ENCODE assay signal across 11 cellular contexts in the genomic region with DNA sequence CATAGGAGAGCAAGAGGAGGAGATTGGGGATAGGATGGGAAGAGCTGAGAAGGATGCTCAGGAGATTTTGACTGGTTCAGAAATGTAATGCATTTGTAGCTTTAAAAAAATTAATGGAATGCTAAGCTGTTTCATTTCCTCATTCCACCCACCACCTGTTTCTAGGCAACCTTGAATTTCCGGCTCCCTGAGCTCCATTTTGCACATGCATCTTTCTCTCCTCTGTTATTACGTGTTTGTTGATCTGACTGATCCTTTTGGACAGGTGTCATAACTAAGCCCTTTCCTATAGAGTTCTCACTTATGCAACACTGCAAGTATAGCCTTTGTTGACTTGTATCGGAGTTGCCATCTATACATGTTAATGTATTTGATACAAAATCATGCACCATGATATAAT. TPM values are rescaled to one million over a fixed set of nuclear protein-coding genes. Genes with fewer than 3 reads are reported as not detected.
DNase-seq lines count a peak whose midpoint lies in the region; ATAC-seq, FAIRE-seq and TF ChIP-seq lines count a peak whose summit lies in the region.
"Had no signal": no experiment of that assay in that cellular context is flagged by ENCODE, and none has a peak within 500 bp of the region (broad histone marks: within the 10 kb centered on the region; RNA-seq: fewer than 3 reads in every experiment).

No MANE protein-coding gene starts in this region.

- TF ChIP-seq POLR2A in GM12891 (IDR thresholded peaks at IDR 0.05; ENCODE audit: low read depth, low read length), result no peak

- ATAC-seq in HG03354 (IDR thresholded peaks at IDR 0.05; ENCODE audit: poor library complexity, severe bottlenecking, unreplicated experiment), result peak; percentile 51
- ATAC-seq in activated B cell treated with CpG ODN at 0.5 μM for 24 hours (ENCODE audit: low read depth), result peak; percentile 46
- no peak for ATAC-seq in GM21367 (IDR thresholded peaks at IDR 0.05; ENCODE audit: unreplicated experiment)
- ATAC-seq in HG02938 (IDR thresholded peaks at IDR 0.05; ENCODE audit: unreplicated experiment), result no peak

- H3K36me3 Mint-ChIP-seq in activated B cell treated with CpG ODN at 0.5 μM for 24 hours (ENCODE audit: low read depth), result no peaks in the 10 kb centered on the region

- in situ Hi-C loops in G401 (cut with HindIII; ENCODE audit: low sequenced_read_pairs), result no loop called here

- FAIRE-seq in GM12891 (lab: Jason Lieb, UNC), result no peak
- FAIRE-seq: colon had no signal

- DNase-seq in GM12891 (ENCODE audit: insufficient read length, low spot score) (no peak), activated B cell treated with CpG ODN at 0.5 μM for 24 hours (no peak), mucosa of gallbladder (ENCODE audit: low spot score) (peak; percentile 27), G401 (ENCODE audit: low spot score) (no peak), GF-D8 (lab: John Stamatoyannopoulos, UW) (no peak)
- DNase-seq: DND-41 had no signal

- H3K9me3 Mint-ChIP-seq in activated B cell treated with CpG ODN at 0.5 μM for 24 hours, result no peaks in the 10 kb centered on the region

- H3K4me3 Mint-ChIP-seq in activated B cell treated with CpG ODN at 0.5 μM for 24 hours, result no peak overlapping the region

- H3K27me3 Mint-ChIP-seq in activated B cell treated with CpG ODN at 0.5 μM for 24 hours, result no peaks in the 10 kb centered on the region

- TF ChIP-seq CTCF in activated B cell treated with CpG ODN at 0.5 μM for 24 hours (IDR thresholded peaks at IDR 0.05), result no peak

- CTCF ChIA-PET in activated B cell treated with CpG ODN at 0.5 μM for 24 hours (lab: Charles Lee), result interaction anchor here (1.1 to 3.2 kb wide), 4 partner anchors 25 to 322 kb away, joined by 3 to 8 read pairs (median 5); no protein-coding TSS in a partner anchor

- no peak overlapping the region for H3K27ac Mint-ChIP-seq in activated B cell treated with CpG ODN at 0.5 μM for 24 hours

- peaks cover 7% of the 10 kb centered on the region for H3K4me1 Mint-ChIP-seq in activated B cell treated with CpG ODN at 0.5 μM for 24 hours

- POLR2A ChIA-PET in activated B cell treated with CpG ODN at 0.5 μM for 24 hours (lab: Charles Lee), result interaction anchor here (0.7 kb wide), 1 partner anchor 362 kb away, joined by 3 read pairs; no protein-coding TSS in a partner anchor

- intact Hi-C loops in activated B cell treated with CpG ODN at 0.5 μM for 24 hours (cut with micrococcal nuclease), result no loop called here

TF ChIP-seq in GM12891, 5 proteins besides CTCF, POLR2A, EP300 and RAD21:
- TF ChIP-seq SPI1 (IDR thresholded peaks at IDR 0.05; ENCODE audit: low read depth, low read length) (peak; percentile 86), PAX5 (IDR thresholded peaks at IDR 0.05; ENCODE audit: insufficient read depth, low read length, severe bottlenecking) (no peak)

RNA-seq across cellular contexts. Expression of a gene that starts 4.3 kb away (rescaled TPM):
- not detected for polyA plus RNA-seq in GM12891 (2012; ENCODE audit: low read depth, missing spikeins)
- total RNA-seq in activated B cell treated with CpG ODN at 0.5 μM for 24 hours (not detected in 2 replicates), mucosa of gallbladder (0.12 TPM)
- not detected in 2 replicates for total RNA-seq in G401 (2014; rRNA removed; shearing (Covaris generic))
- total RNA-seq: posterior vena cava had no signal

RNA-seq across cellular contexts. Expression of a gene that starts 40.1 kb away (rescaled TPM):
- polyA plus RNA-seq in GM12891 (2012; ENCODE audit: low read depth, missing spikeins), result 0.10 TPM
- total RNA-seq in activated B cell treated with CpG ODN at 0.5 μM for 24 hours, result not detected in 2 replicates
- total RNA-seq in mucosa of gallbladder, result not detected
- not detected in 2 replicates for total RNA-seq in G401 (2014; rRNA removed; shearing (Covaris generic))
- total RNA-seq: posterior vena cava had no signal

RNA-seq across cellular contexts. Expression of a gene that starts 47.3 kb away (rescaled TPM):
- polyA plus RNA-seq in GM12891 (2012; ENCODE audit: low read depth, missing spikeins), result 1.9 TPM
- total RNA-seq in activated B cell treated with CpG ODN at 0.5 μM for 24 hours (1.4 and 1.8 TPM in 2 replicates), mucosa of gallbladder (24.3 TPM)
- not detected in 2 replicates for total RNA-seq in G401 (2014; rRNA removed; shearing (Covaris generic))

Comparison
In these comparisons a context has a peak if more than half of its experiments do, and no peak if none do; other contexts are left out.
1. ATAC-seq: peak in HG03354 (single experiment) and activated B cell treated with CpG ODN at 0.5 μM for 24 hours (single experiment); none in GM21367 (single experiment) and HG02938 (single experiment).